Comparison of ENCODE assay signal across 17 cellular contexts in the genomic region with DNA sequence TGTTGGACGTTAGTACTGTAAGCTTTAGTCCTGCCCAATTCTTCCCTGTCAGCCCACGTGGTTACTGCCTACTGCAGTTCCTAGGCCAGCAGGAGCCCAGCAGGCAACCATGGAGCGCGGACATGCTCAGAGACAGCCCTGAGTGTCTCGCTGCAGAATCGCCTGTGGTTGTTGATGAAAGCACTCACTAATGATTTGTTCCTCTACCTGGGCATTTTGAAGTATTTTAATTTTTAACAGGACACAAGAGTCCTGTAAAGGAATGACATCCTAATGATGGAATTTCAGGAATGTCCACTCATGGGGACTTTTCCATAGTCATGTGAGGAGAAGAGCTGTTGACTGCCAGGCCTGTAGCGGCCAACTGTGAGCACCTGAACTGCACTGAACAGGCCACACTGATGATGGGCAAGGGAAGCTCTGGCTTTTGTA. TPM values are rescaled to one million over a fixed set of nuclear protein-coding genes. Genes with fewer than 3 reads are reported as not detected.
A peak's percentile ranks its signal among the peaks of the same experiment; 100 is the strongest.
DNase-seq lines count a peak whose midpoint lies in the region; ATAC-seq and TF ChIP-seq lines count a peak whose summit lies in the region.
"Had no signal": no experiment of that assay in that cellular context is flagged by ENCODE, and none has a peak within 500 bp of the region (broad histone marks: within the 10 kb centered on the region; RNA-seq: fewer than 3 reads in every experiment).

No MANE protein-coding gene starts in this region.

- WGBS in GM23248 (ENCODE audit: low coverage in 1 of 2, low lambda C conversion rate in 2 of 2, missing lambda C conversion rate in 2 of 2), 2 experiments: 38 to 52% methylated on average over 7 of the region's 7 CpGs

- H3K36me3 ChIP-seq in GM23248 (ENCODE audit: low read depth): no peaks in the 10 kb centered on the region
- H3K36me3 ChIP-seq: stomach had no signal

- peak; percentile 20 for DNase-seq in GM23248
- DNase-seq in NCI-H69 (lab: John Stamatoyannopoulos, UW): peak; percentile 77
- peak; percentile 60 for DNase-seq in iPS DF 19.7 (ENCODE audit: low read depth, low spot score)
- no peak for DNase-seq in progenitor cell of endocrine pancreas (ENCODE audit: low spot score, unreplicated experiment)
- no peak for DNase-seq in activated CD8-positive, alpha-beta T cell treated with anti-CD3 and anti-CD28 coated beads for 36 hours
- no peak for DNase-seq in activated CD4-positive, CD25-positive, alpha-beta regulatory T cell treated with anti-CD3 and anti-CD28 coated beads, Interleukin-2, amount 50 U/mL, for 72 hours
- DNase-seq in activated CD4-positive, alpha-beta T cell treated with anti-CD3 and anti-CD28 coated beads for 48 hours: no peak
- DNase-seq in activated naive CD4-positive, alpha-beta T cell treated with Interleukin-2 at 50 U/mL for 16 hours: no peak
- DNase-seq: activated CD4-positive, alpha-beta T cell treated with anti-CD3 and anti-CD28 coated beads, Interleukin-2, amount 50 U/mL, for 48 hours; activated effector memory CD4-positive, alpha-beta T cell treated with anti-CD3 and anti-CD28 coated beads, Interleukin-2, amount 50 U/mL, for 16 hours; CD8-positive, alpha-beta T cell; dermis blood vessel endothelial cell; foreskin melanocyte; psoas muscle; stomach had no signal

- H3K4me3 ChIP-seq in GM23248: no peak overlapping the region
- H3K4me3 ChIP-seq: psoas muscle, stomach had no signal

- H3K27ac Mint-ChIP-seq in progenitor cell of endocrine pancreas: peak overlapping the region; percentile 81
- no peak overlapping the region for H3K27ac Mint-ChIP-seq in activated CD8-positive, alpha-beta T cell treated with anti-CD3 and anti-CD28 coated beads for 36 hours
- H3K27ac Mint-ChIP-seq: CD8-positive, alpha-beta T cell; memory B cell had no signal

- no peaks in the 10 kb centered on the region for H3K4me1 ChIP-seq in GM23248 (ENCODE audit: insufficient read depth)

- no peaks in the 10 kb centered on the region for H3F3A ChIP-seq in GM23248 (ENCODE audit: insufficient read depth)

- ATAC-seq in activated CD8-positive, alpha-beta T cell treated with anti-CD3 and anti-CD28 coated beads for 36 hours: no peak
- ATAC-seq: CD8-positive, alpha-beta T cell; psoas muscle had no signal

- peaks cover 7% of the 10 kb centered on the region for H3K4me1 Mint-ChIP-seq in progenitor cell of endocrine pancreas (ENCODE audit: low read depth)
- H3K4me1 Mint-ChIP-seq in activated CD8-positive, alpha-beta T cell treated with anti-CD3 and anti-CD28 coated beads for 36 hours (ENCODE audit: low read depth): no peaks in the 10 kb centered on the region
- H3K4me1 Mint-ChIP-seq: memory B cell had no signal

- H3K9ac ChIP-seq in GM23248: no peak overlapping the region
- H3K9ac ChIP-seq: KMS-11 had no signal

- H4K20me1 ChIP-seq in GM23248 (ENCODE audit: insufficient read depth): no peaks in the 10 kb centered on the region

- H3K27me3 ChIP-seq in GM23248 (replicated peaks; ENCODE audit: insufficient read depth): no peaks in the 10 kb centered on the region
- H3K27me3 ChIP-seq: stomach had no signal

- no peaks in the 10 kb centered on the region for H3K79me2 ChIP-seq in GM23248 (ENCODE audit: insufficient read depth)

- no peak overlapping the region for H3K27ac ChIP-seq in GM23248
- H3K27ac ChIP-seq: KMS-11, psoas muscle, stomach had no signal

- no peaks in the 10 kb centered on the region for H3K9me2 ChIP-seq in GM23248 (ENCODE audit: insufficient read depth)

- peaks cover 11% of the 10 kb centered on the region for H3K9me3 Mint-ChIP-seq in progenitor cell of endocrine pancreas (ENCODE audit: low read depth)
- H3K9me3 Mint-ChIP-seq in activated CD8-positive, alpha-beta T cell treated with anti-CD3 and anti-CD28 coated beads for 36 hours: peaks cover 10% of the 10 kb centered on the region

- no peak overlapping the region for H2AFZ ChIP-seq in GM23248

- H3K36me3 Mint-ChIP-seq in progenitor cell of endocrine pancreas (ENCODE audit: insufficient read depth): peaks cover 12% of the 10 kb centered on the region
- H3K36me3 Mint-ChIP-seq in activated CD8-positive, alpha-beta T cell treated with anti-CD3 and anti-CD28 coated beads for 36 hours (ENCODE audit: low read depth): no peaks in the 10 kb centered on the region
- H3K36me3 Mint-ChIP-seq: CD8-positive, alpha-beta T cell had no signal

- H3K27me3 Mint-ChIP-seq in progenitor cell of endocrine pancreas: no peaks in the 10 kb centered on the region
- H3K27me3 Mint-ChIP-seq in activated CD8-positive, alpha-beta T cell treated with anti-CD3 and anti-CD28 coated beads for 36 hours: peaks cover 12% of the 10 kb centered on the region

- no peak overlapping the region for H3K4me2 ChIP-seq in GM23248 (ENCODE audit: unreplicated experiment)
- H3K4me2 ChIP-seq: KMS-11 had no signal

- in situ Hi-C loops in GM23248 (cut with MboI): no loop called here

- H3K9me3 ChIP-seq in GM23248 (ENCODE audit: low read depth): no peaks in the 10 kb centered on the region

- POLR2A ChIA-PET in activated CD8-positive, alpha-beta T cell treated with anti-CD3 and anti-CD28 coated beads for 36 hours (lab: Charles Lee): interaction anchor here (1.2 kb wide), 1 partner anchor 10 kb away, joined by 3 read pairs; no protein-coding TSS in a partner anchor

- intact Hi-C loops in activated CD8-positive, alpha-beta T cell treated with anti-CD3 and anti-CD28 coated beads for 36 hours (cut with micrococcal nuclease): no loop called here

- CTCF ChIA-PET in activated CD8-positive, alpha-beta T cell treated with anti-CD3 and anti-CD28 coated beads for 36 hours (lab: Charles Lee): no interaction called here

- H3K4me3 Mint-ChIP-seq in progenitor cell of endocrine pancreas (ENCODE audit: low read depth): no peak overlapping the region
- no peak overlapping the region for H3K4me3 Mint-ChIP-seq in activated CD8-positive, alpha-beta T cell treated with anti-CD3 and anti-CD28 coated beads for 36 hours
- H3K4me3 Mint-ChIP-seq: CD8-positive, alpha-beta T cell; memory B cell had no signal

- TF ChIP-seq CTCF in progenitor cell of endocrine pancreas (IDR thresholded peaks at IDR 0.05; ENCODE audit: unreplicated experiment): no peak
- no peak for TF ChIP-seq CTCF in activated CD8-positive, alpha-beta T cell treated with anti-CD3 and anti-CD28 coated beads for 36 hours (IDR thresholded peaks at IDR 0.05)

RNA-seq across cellular contexts. Expression of a gene that starts 44.1 kb away (rescaled TPM):
- total RNA-seq in GM23248 (2014; rRNA removed; shearing (Covaris generic)): 0.32 and 3.8 TPM in 2 replicates
- polyA plus RNA-seq in GM23248 (2016; fragmentation: Nextera tagmentation; extraction: Ambion mirVana): 0.15 and 0.23 TPM in 2 replicates
- 12.6 and 16.2 TPM in 2 replicates for total RNA-seq in progenitor cell of endocrine pancreas
- total RNA-seq in activated CD8-positive, alpha-beta T cell treated with anti-CD3 and anti-CD28 coated beads for 36 hours: not detected
- total RNA-seq: CD8-positive, alpha-beta T cell had no signal

Comparison
In these comparisons a context has a peak if more than half of its experiments do, and no peak if none do; other contexts are left out.
1. DNase-seq: peak in GM23248 (single experiment), NCI-H69 (single experiment) and iPS DF 19.7 (single experiment); none in progenitor cell of endocrine pancreas (single experiment), activated CD8-positive, alpha-beta T cell treated with anti-CD3 and anti-CD28 coated beads for 36 hours (single experiment), activated CD4-positive, CD25-positive, alpha-beta regulatory T cell treated with anti-CD3 and anti-CD28 coated beads, Interleukin-2, amount 50 U/mL, for 72 hours (single experiment), activated CD4-positive, alpha-beta T cell treated with anti-CD3 and anti-CD28 coated beads for 48 hours (single experiment) and activated naive CD4-positive, alpha-beta T cell treated with Interleukin-2 at 50 U/mL for 16 hours (single experiment).